In the genomic region with DNA sequence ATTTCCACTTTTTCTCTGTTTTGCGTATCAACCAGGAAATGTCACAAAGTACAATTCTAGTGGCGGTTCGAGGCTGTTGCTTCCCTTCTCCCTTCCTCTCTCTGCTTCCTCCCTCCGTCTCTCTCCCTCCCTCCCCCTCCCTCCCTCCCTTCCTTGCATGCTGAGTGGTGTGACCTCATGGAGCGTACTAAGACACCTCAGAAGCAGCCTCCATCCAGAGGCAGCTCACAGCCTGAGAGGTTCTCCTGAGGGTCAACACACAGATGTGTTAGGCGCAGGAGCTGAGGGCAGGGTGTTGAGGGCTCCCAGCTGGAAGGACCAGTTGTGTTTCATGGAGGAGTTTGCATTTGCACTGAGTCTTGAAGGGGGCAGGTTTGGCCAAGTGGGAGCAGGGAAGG, we compare ENCODE assay signal across 1 cellular context.
TF ChIP-seq lines count a peak whose summit lies in the region.

No MANE protein-coding gene starts in this region.

TF ChIP-seq in H1, 55 proteins besides CTCF, POLR2A, EP300 and RAD21:
- TF ChIP-seq ATF2 (IDR thresholded peaks at IDR 0.05; ENCODE audit: low read length) (no peak), TBP (IDR thresholded peaks at IDR 0.05; ENCODE audit: low read depth, low read length) (no peak), SIRT6 (IDR thresholded peaks at IDR 0.05; ENCODE audit: low read length) (no peak), CTBP2 (IDR thresholded peaks at IDR 0.05; ENCODE audit: borderline replicate concordance, insufficient read depth, insufficient read length, low read length) (no peak), BRCA1 (IDR thresholded peaks at IDR 0.05; ENCODE audit: low read depth, low read length) (no peak)
